9 cellular contexts compared by ENCODE assay signal in the genomic region with DNA sequence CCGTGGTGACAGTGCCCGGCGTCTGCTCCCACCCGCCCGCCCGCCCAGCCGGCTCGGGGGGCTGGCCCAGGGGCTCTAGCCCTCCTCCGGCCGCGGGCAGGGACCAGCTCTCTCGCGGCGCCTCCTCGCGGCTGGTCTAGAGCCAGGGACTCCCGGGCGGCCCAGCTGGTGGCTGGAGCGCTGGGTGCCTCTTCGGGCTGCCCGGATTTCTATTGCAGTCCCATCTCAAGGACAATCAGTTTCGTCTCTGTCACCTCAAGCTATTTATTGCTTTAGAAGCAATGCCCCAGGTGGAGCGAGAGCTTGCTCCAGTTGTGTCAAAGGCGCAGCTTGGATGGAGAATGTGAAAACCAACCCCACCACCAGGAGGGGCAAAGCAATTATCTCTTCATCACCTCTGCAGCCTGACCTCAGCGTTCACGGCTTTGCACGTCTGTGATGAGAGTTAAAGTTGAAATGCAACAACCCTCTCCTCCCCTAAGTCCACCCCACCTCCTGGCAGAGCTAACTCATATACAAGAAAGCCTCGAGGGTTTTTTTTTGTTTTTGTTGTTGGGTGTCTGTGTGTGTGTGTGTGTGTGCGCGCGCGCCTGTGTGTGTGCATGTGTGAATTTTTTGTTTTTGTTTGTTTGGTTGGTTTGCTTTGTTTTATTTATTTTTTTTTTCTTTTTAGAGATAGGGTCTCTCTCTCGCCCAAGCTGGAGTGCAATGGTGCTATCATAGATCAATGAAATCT. TPM values are rescaled to one million over a fixed set of nuclear protein-coding genes. Genes with fewer than 3 reads are reported as not detected.
DNase-seq lines count a peak whose midpoint lies in the region; ATAC-seq and TF ChIP-seq lines count a peak whose summit lies in the region.
"Had no signal": no experiment of that assay in that cellular context is flagged by ENCODE, and none has a peak within 500 bp of the region (broad histone marks: within the 10 kb centered on the region; RNA-seq: fewer than 3 reads in every experiment).

Gene ITGA8 (minus strand): TSS at position 24 of the 736 bp plus-strand sequence. CDS start 151 bp downstream, outside the sequence.

- DNase-seq in H4 (ENCODE audit: low spot score) = peak; percentile 42
- peak; percentile 33 for DNase-seq in SK-MEL-5 (ENCODE audit: low read depth, low spot score)
- DNase-seq in right atrium auricular region (ENCODE audit: low spot score) = no peak
- no peak for DNase-seq in SIG-M5 treated with dmso at 0.1 percent for 504 hours (lab: John Stamatoyannopoulos, UW; ENCODE audit: unreplicated experiment)
- DNase-seq in stimulated activated CD4-positive, alpha-beta T cell treated with anti-CD3 and anti-CD28 coated beads, Interleukin-12 subunit alpha, Interleukin-12 subunit beta, amount 100 ng/mL, for 4 hours = no peak
- DNase-seq in NCI-H446 (lab: John Stamatoyannopoulos, UW) = no peak
- DNase-seq: NCI-H1092 treated with DMSO at 0.1 percent for 48 hours had no signal

- TF ChIP-seq CTCF in right atrium auricular region (IDR thresholded peaks at IDR 0.05) = peak in 1 of 2 donors; percentile 55

- ATAC-seq in GM21423 (IDR thresholded peaks at IDR 0.05; ENCODE audit: unreplicated experiment) = no peak

- H3K9me3 ChIP-seq in right atrium auricular region = no peaks in the 10 kb centered on the region

- peaks cover 0 to 20% of the 10 kb centered on the region in 2 donors for H3K4me1 ChIP-seq in right atrium auricular region

- H3K27ac ChIP-seq in right atrium auricular region = peak within 1 kb of the TSS; percentile 29 to 51
- no peak within 1 kb of the TSS for H3K27ac ChIP-seq in skin epidermis

- peak within 1 kb of the TSS; percentile 21 to 53 for H3K4me3 ChIP-seq in right atrium auricular region
- peak within 1 kb of the TSS; percentile 21 to 37 (median 27) for H3K4me3 ChIP-seq in skin epidermis

- H3K27me3 ChIP-seq in right atrium auricular region = no peaks in the 10 kb centered on the region

- in situ Hi-C loops in SK-MEL-5 (cut with HindIII; ENCODE audit: low pct_unique_long_range_greater_than_20kb, low sequenced_read_pairs) = no loop called here

- H3K36me3 ChIP-seq in right atrium auricular region = no peaks in the 10 kb centered on the region

RNA-seq across cellular contexts. Expression of gene ITGA8, which starts in this region (rescaled TPM):
- total RNA-seq in H4 (2014; rRNA removed; shearing (Covaris generic)) = 9.2 and 17.2 TPM in 2 replicates
- not detected in 2 replicates for total RNA-seq in SK-MEL-5 (2014; rRNA removed; shearing (Covaris generic))
- polyA plus RNA-seq in SK-MEL-5 (2015; cell fraction: cytosol; rRNA removed) = 0.01 TPM in 2 replicates
- polyA plus RNA-seq in SK-MEL-5 (2015; cell fraction: nucleus; rRNA removed) = not detected in 2 replicates
- total RNA-seq in right atrium auricular region = 1 to 10 TPM; 4.9 to 6.4 TPM

Comparison
In these comparisons a context has a peak if more than half of its experiments do, and no peak if none do; other contexts are left out.
1. Peak in DNase-seq in SK-MEL-5; RNA of the gene not detected or under 1 TPM.
2. H3K27ac ChIP-seq: peak in right atrium auricular region (2 of 2); none in skin epidermis (0 of 21).